ENCODE assay signal across 20 cellular contexts in genomic region chr11:94315664-94316063, GRCh38. TPM values are rescaled to one million over a fixed set of nuclear protein-coding genes. Genes with fewer than 3 reads are reported as not detected.
A peak's percentile ranks its signal among the peaks of the same experiment; 100 is the strongest.
DNase-seq lines count a peak whose midpoint lies in the region; ATAC-seq and TF ChIP-seq lines count a peak whose summit lies in the region.
"Had no signal": no experiment of that assay in that cellular context is flagged by ENCODE, and none has a peak within 500 bp of the region (broad histone marks: within the 10 kb centered on the region; RNA-seq: fewer than 3 reads in every experiment).

No MANE protein-coding gene starts in this region.

- H4K8ac ChIP-seq in mesenchymal stem cell (ENCODE audit: low read length) = no peak overlapping the region

- no peak overlapping the region for H2BK120ac ChIP-seq in mesenchymal stem cell (ENCODE audit: low read depth, low read length)

- H3K23ac ChIP-seq in mesenchymal stem cell (ENCODE audit: low read length in 2 of 2) = no peak overlapping the region

- H3K4me1 ChIP-seq in Caco-2 = peaks cover 23% of the 10 kb centered on the region
- no peaks in the 10 kb centered on the region for H3K4me1 ChIP-seq in left lung
- no peaks in the 10 kb centered on the region for H3K4me1 ChIP-seq in mesenchymal stem cell (ENCODE audit: control insufficient read depth, insufficient read depth, low read depth, low read length)
- H3K4me1 ChIP-seq in HAP-1 = no peaks in the 10 kb centered on the region

- H2BK15ac ChIP-seq in mesenchymal stem cell (ENCODE audit: low read depth, poor library complexity, severe bottlenecking) = no peak overlapping the region

- ATAC-seq in left lung = peak; percentile 70
- ATAC-seq in GM21619 (IDR thresholded peaks at IDR 0.05; ENCODE audit: unreplicated experiment) = no peak
- ATAC-seq: activated naive CD4-positive, alpha-beta T cell treated with anti-CD3 and anti-CD28 coated beads, Interleukin-2, amount 50 U/mL, for 72 hours; WTC11 had no signal

- CTCF ChIA-PET in Caco-2 (lab: Charles Lee) = no interaction called here

- H3K9me3 Mint-ChIP-seq in Caco-2 (ENCODE audit: unreplicated experiment) = no peaks in the 10 kb centered on the region
- no peaks in the 10 kb centered on the region for H3K9me3 Mint-ChIP-seq in HFFc6
- H3K9me3 Mint-ChIP-seq: activated naive CD4-positive, alpha-beta T cell treated with anti-CD3 and anti-CD28 coated beads, Interleukin-2, amount 50 U/mL, for 72 hours; T-helper 1 cell treated with Interleukin-12 subunit alpha and Interleukin-12 subunit beta and Interleukin-4 antibody, amounts not matched to agents 30 μg/mL and 1 μg/mL, for 36 hours; WTC11 had no signal

- TF ChIP-seq CTCF in Caco-2 (IDR thresholded peaks at IDR 0.05; ENCODE audit: insufficient read depth in 1 of 2, low read depth in 1 of 2, low read length in 1 of 2, severe bottlenecking in 1 of 2, unreplicated experiment in 1 of 2) (no peak), HFFc6 (IDR thresholded peaks at IDR 0.05) (no peak), cardiac fibroblast (IDR thresholded peaks at IDR 0.05; ENCODE audit: low read depth, low read length) (no peak), left lung (IDR thresholded peaks at IDR 0.05) (no peak)

- H3K14ac ChIP-seq in mesenchymal stem cell (ENCODE audit: low read length in 2 of 2) = no peak overlapping the region

- in situ Hi-C loops in HAP-1 (cut with MboI; ENCODE audit: low sequenced_read_pairs) = no loop called here

- H3K79me1 ChIP-seq in mesenchymal stem cell (replicated peaks; ENCODE audit: low read length, poor library complexity, severe bottlenecking) = no peaks in the 10 kb centered on the region

- no peak overlapping the region for H2BK5ac ChIP-seq in mesenchymal stem cell (ENCODE audit: low read depth, low read length, poor library complexity, severe bottlenecking)

- H3K9ac ChIP-seq in mesenchymal stem cell (ENCODE audit: low read length) = no peak overlapping the region

- no peak overlapping the region for H3K4me3 Mint-ChIP-seq in Caco-2 (ENCODE audit: unreplicated experiment)
- no peak overlapping the region for H3K4me3 Mint-ChIP-seq in HFFc6
- H3K4me3 Mint-ChIP-seq: brain; T-helper 1 cell treated with Interleukin-12 subunit alpha and Interleukin-12 subunit beta and Interleukin-4 antibody, amounts not matched to agents 30 μg/mL and 1 μg/mL, for 36 hours; WTC11 had no signal

- no peak overlapping the region for H2AK5ac ChIP-seq in mesenchymal stem cell (ENCODE audit: low read length, severe bottlenecking)

- no peak overlapping the region for H3K18ac ChIP-seq in mesenchymal stem cell (ENCODE audit: low read depth in 1 of 2, low read length in 2 of 2)

- no peaks in the 10 kb centered on the region for H3K36me3 ChIP-seq in Caco-2 (ENCODE audit: control insufficient read depth, insufficient read depth, low read length)
- no peaks in the 10 kb centered on the region for H3K36me3 ChIP-seq in left lung
- H3K36me3 ChIP-seq in mesenchymal stem cell (ENCODE audit: control insufficient read depth in 1 of 2, insufficient read depth in 2 of 2, low read depth in 1 of 2, low read length in 2 of 2) = no peaks in the 10 kb centered on the region
- no peaks in the 10 kb centered on the region for H3K36me3 ChIP-seq in HAP-1 (replicated peaks)

- H3K36me3 Mint-ChIP-seq in Caco-2 (ENCODE audit: insufficient read depth, unreplicated experiment) (no peaks in the 10 kb centered on the region), HFFc6 (ENCODE audit: low read depth) (no peaks in the 10 kb centered on the region)
- H3K36me3 Mint-ChIP-seq: activated naive CD4-positive, alpha-beta T cell treated with anti-CD3 and anti-CD28 coated beads, Interleukin-2, amount 50 U/mL, for 72 hours; brain; WTC11 had no signal

- H2AFZ ChIP-seq in mesenchymal stem cell (ENCODE audit: low read depth, low read length) = no peak overlapping the region

- H3K27ac Mint-ChIP-seq in Caco-2 (ENCODE audit: unreplicated experiment) = peak overlapping the region; percentile 42
- H3K27ac Mint-ChIP-seq in HFFc6 = no peak overlapping the region
- H3K27ac Mint-ChIP-seq: activated naive CD4-positive, alpha-beta T cell treated with anti-CD3 and anti-CD28 coated beads, Interleukin-2, amount 50 U/mL, for 72 hours; brain; T-helper 1 cell treated with Interleukin-12 subunit alpha and Interleukin-12 subunit beta and Interleukin-4 antibody, amounts not matched to agents 30 μg/mL and 1 μg/mL, for 36 hours; WTC11 had no signal

- POLR2A ChIA-PET in Caco-2 (lab: Charles Lee) = no interaction called here

- no peaks in the 10 kb centered on the region for H3K27me3 ChIP-seq in Caco-2 (replicated peaks; ENCODE audit: control insufficient read depth, insufficient read depth, low read length)
- H3K27me3 ChIP-seq in left lung = no peaks in the 10 kb centered on the region
- peaks cover 0 to 22% of the 10 kb centered on the region in 2 experiments for H3K27me3 ChIP-seq in mesenchymal stem cell (ENCODE audit: control insufficient read depth in 1 of 2, insufficient read depth in 1 of 2, low read length in 2 of 2)
- no peaks in the 10 kb centered on the region for H3K27me3 ChIP-seq in HAP-1 (ENCODE audit: low read depth)

- H2BK12ac ChIP-seq in mesenchymal stem cell (ENCODE audit: low read length in 2 of 2) = no peak overlapping the region

- intact Hi-C loops in Caco-2 (cut with micrococcal nuclease; ENCODE audit: unreplicated experiment) (no loop called here), left lung (cut with DNase I) (no loop called here)

- peaks cover 19% of the 10 kb centered on the region for H3K4me1 Mint-ChIP-seq in Caco-2 (ENCODE audit: low read depth, unreplicated experiment)
- H3K4me1 Mint-ChIP-seq in HFFc6 (ENCODE audit: low read depth) = peaks cover 18% of the 10 kb centered on the region
- H3K4me1 Mint-ChIP-seq: WTC11 had no signal

- DNase-seq in Caco-2 = no peak
- DNase-seq in HFFc6 = peak; percentile 55
- DNase-seq in cardiac fibroblast (ENCODE audit: low read depth in 2 of 2) = peak; percentile 17 to 44
- DNase-seq in left lung = no peak
- DNase-seq in mesenchymal stem cell = no peak
- no peak for DNase-seq in HAP-1 (ENCODE audit: low spot score in 2 of 2)
- no peak for DNase-seq in GF-D8 (lab: John Stamatoyannopoulos, UW)
- DNase-seq: MV-4-11, NCI-H2029 treated with DMSO at 0.1 percent for 48 hours, NCI-H510A had no signal

- H4K91ac ChIP-seq in mesenchymal stem cell (ENCODE audit: low read length) = no peak overlapping the region

- 20% methylated on average over 1 of the region's 3 CpGs for WGBS in mesenchymal stem cell

- no peaks in the 10 kb centered on the region for H3K27me3 Mint-ChIP-seq in Caco-2 (ENCODE audit: insufficient read depth, unreplicated experiment)
- H3K27me3 Mint-ChIP-seq in HFFc6 (ENCODE audit: insufficient read depth) = peaks cover 23% of the 10 kb centered on the region

- no TSS peak for BruUV-seq in Caco-2 (replicated peaks; lab: Mats Ljungman, UMichigan)

- H3K4me3 ChIP-seq in Caco-2 (ENCODE audit: low read depth, low read length) = no peak overlapping the region
- H3K4me3 ChIP-seq in cardiac fibroblast (replicated peaks in 1 of 2; ENCODE audit: low read depth in 2 of 2, low read length in 2 of 2) = no peak overlapping the region
- H3K4me3 ChIP-seq in left lung = no peak overlapping the region
- H3K4me3 ChIP-seq in mesenchymal stem cell (ENCODE audit: insufficient read depth in 1 of 2, low read depth in 1 of 2, low read length in 2 of 2) = no peak overlapping the region
- H3K4me3 ChIP-seq in HAP-1 = no peak overlapping the region

- H3K4ac ChIP-seq in mesenchymal stem cell (ENCODE audit: low read depth in 1 of 2, low read length in 2 of 2) = no peak overlapping the region

- no peak overlapping the region for H3K4me2 ChIP-seq in mesenchymal stem cell (ENCODE audit: low read length, poor library complexity, severe bottlenecking)

- H3K9me3 ChIP-seq in Caco-2 = no peaks in the 10 kb centered on the region
- no peaks in the 10 kb centered on the region for H3K9me3 ChIP-seq in left lung
- H3K9me3 ChIP-seq in mesenchymal stem cell (ENCODE audit: control insufficient read depth, low read length) = no peaks in the 10 kb centered on the region
- no peaks in the 10 kb centered on the region; the same call in 1 of the 2 replicates for H3K9me3 ChIP-seq in HAP-1

- H3K27ac ChIP-seq in left lung (no peak overlapping the region), mesenchymal stem cell (ENCODE audit: low read length, poor library complexity, severe bottlenecking) (no peak overlapping the region)
- H3K27ac ChIP-seq: HL-60 had no signal

RNA-seq across cellular contexts. Expression of gene IZUMO1R, which starts 11.3 kb away (rescaled TPM):
- total RNA-seq in Caco-2 (2022) (not detected in 2 replicates), left lung (not detected)
- under 1 TPM in 1 of 6 experiments, not detected in 5; 0.26 TPM for total RNA-seq in HFFc6 (2021; fragmentation: NEBNext Ultra II Directional; extraction: Animal tissue kit (Norgen Biotek cat#: 25700))
- not detected for polyA plus RNA-seq in mesenchymal stem cell (2013, experiment 1 of 2)
- polyA plus RNA-seq in mesenchymal stem cell (2013, experiment 2 of 2) = not detected
- total RNA-seq: activated naive CD4-positive, alpha-beta T cell treated with anti-CD3 and anti-CD28 coated beads, Interleukin-2, amount 50 U/mL, for 72 hours; G401; osteoblast; ureter; WTC11 had no signal
- polyA plus RNA-seq: esophagus had no signal

Comparison
In these comparisons a context has a peak if more than half of its experiments do, and no peak if none do; other contexts are left out.
1. DNase-seq: peak in HFFc6 (single experiment) and cardiac fibroblast (2 of 2); none in Caco-2 (0 of 2), left lung (0 of 2), mesenchymal stem cell (single experiment), HAP-1 (0 of 2) and GF-D8 (single experiment).